ENCODE assay signal across 9 cellular contexts in the genomic region with DNA sequence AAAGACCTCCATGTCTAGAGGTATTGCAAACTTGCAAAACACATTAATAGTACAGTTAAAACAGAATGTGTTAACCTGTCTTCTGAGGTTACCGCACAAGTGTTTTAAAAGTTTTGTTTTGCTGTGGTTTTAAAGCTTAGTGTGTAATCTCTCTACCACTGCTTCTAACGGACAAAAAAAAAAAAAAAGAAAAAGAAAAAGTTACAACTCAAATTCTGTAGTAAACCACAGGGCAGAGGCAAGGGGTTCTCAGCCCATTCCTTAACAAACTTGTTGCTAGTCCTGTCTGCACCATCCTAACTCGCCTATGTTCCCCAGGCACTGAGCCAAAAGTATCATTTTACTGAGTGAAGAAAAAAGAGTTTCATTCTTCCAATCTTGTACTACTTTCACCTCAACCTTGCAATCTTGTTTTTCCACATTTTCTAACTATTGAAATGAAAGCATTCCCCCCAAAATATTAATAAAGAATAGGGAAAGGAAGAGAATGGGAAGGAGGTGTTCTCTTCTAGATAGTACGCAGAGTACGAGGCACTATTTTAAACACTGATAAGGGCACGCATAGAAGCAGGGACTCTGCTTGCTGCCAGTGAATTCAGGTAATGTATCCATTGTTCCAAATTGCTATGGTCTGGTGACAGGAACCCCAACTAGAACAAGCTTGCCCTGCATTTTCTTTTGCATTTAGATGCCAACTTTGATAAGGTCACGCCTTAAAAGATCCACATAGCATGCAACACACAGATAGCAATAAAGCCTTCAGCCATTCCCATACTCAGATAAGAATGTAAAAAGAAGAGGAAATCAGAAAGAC. TPM values are rescaled to one million over a fixed set of nuclear protein-coding genes. Genes with fewer than 3 reads are reported as not detected.
DNase-seq lines count a peak whose midpoint lies in the region; ATAC-seq, FAIRE-seq and TF ChIP-seq lines count a peak whose summit lies in the region.
"Had no signal": no experiment of that assay in that cellular context is flagged by ENCODE, and none has a peak within 500 bp of the region (broad histone marks: within the 10 kb centered on the region; RNA-seq: fewer than 3 reads in every experiment).

No MANE protein-coding gene starts in this region.

- H3K27me3 Mint-ChIP-seq in GM23338 (ENCODE audit: insufficient read depth, low read depth, poor library complexity) = no peaks in the 10 kb centered on the region

- 26 to 34% methylated on average over 7 of the region's 7 CpGs for WGBS in esophagus squamous epithelium, 2 donors
- WGBS in prostate gland = 23% methylated on average over 7 of the region's 7 CpGs

- no peaks in the 10 kb centered on the region for H4K20me1 ChIP-seq in GM23338 (replicated peaks; ENCODE audit: insufficient read depth)

- H3K9me2 ChIP-seq in GM23338 (ENCODE audit: insufficient read depth) = no peaks in the 10 kb centered on the region

- H3K4me1 ChIP-seq in GM23338 (ENCODE audit: insufficient read depth) (peaks cover 4% of the 10 kb centered on the region; the same call in 1 of the 2 replicates), esophagus squamous epithelium (peaks cover 0 to 55% (median 7%) of the 10 kb centered on the region in 3 donors), prostate gland (replicated peaks) (no peaks in the 10 kb centered on the region)

- no peaks in the 10 kb centered on the region for H3K36me3 Mint-ChIP-seq in GM23338 (ENCODE audit: low read depth)

- no peaks in the 10 kb centered on the region for H3K9me3 Mint-ChIP-seq in GM23338

- no peak for TF ChIP-seq CTCF in GM23338 (conservative IDR thresholded peaks at IDR 0.05; ENCODE audit: low read depth in 2 of 2)
- no peak for TF ChIP-seq CTCF in esophagus squamous epithelium (IDR thresholded peaks at IDR 0.05)
- no peak for TF ChIP-seq CTCF in prostate gland (IDR thresholded peaks at IDR 0.05)
- TF ChIP-seq CTCF in D721Med (IDR thresholded peaks at IDR 0.05; ENCODE audit: insufficient read depth, missing control alignments) = no peak

- no peak overlapping the region for H3K27ac ChIP-seq in GM23338 (ENCODE audit: low read depth)
- peak overlapping the region in 3 of 4 donors; percentile 7 to 24 (median 15) for H3K27ac ChIP-seq in esophagus squamous epithelium
- H3K27ac ChIP-seq in prostate gland = no peak overlapping the region

- H3K36me3 ChIP-seq in GM23338 (ENCODE audit: insufficient read depth) (no peaks in the 10 kb centered on the region), esophagus squamous epithelium (no peaks in the 10 kb centered on the region), prostate gland (no peaks in the 10 kb centered on the region)

- H3F3A ChIP-seq in GM23338 (replicated peaks; ENCODE audit: low read depth) = no peaks in the 10 kb centered on the region

- FAIRE-seq in D721Med (lab: Jason Lieb, UNC) = no peak

- peak; percentile 60 for ATAC-seq in GM23338

- no peaks in the 10 kb centered on the region for H3K9me3 ChIP-seq in esophagus squamous epithelium
- H3K9me3 ChIP-seq in prostate gland = no peaks in the 10 kb centered on the region

- H2AFZ ChIP-seq in GM23338 = no peak overlapping the region

- peaks cover 13% of the 10 kb centered on the region; the same call in 2 of the 3 replicates for H3K4me1 Mint-ChIP-seq in GM23338

- H3K4me3 ChIP-seq in GM23338 = no peak overlapping the region
- H3K4me3 ChIP-seq in esophagus squamous epithelium = peak overlapping the region in 1 of 4 donors; percentile 29
- no peak overlapping the region for H3K4me3 ChIP-seq in prostate gland

- TF ChIP-seq POLR2A in esophagus squamous epithelium (IDR thresholded peaks at IDR 0.05) (no peak), prostate gland (IDR thresholded peaks at IDR 0.05) (no peak)

- no peaks in the 10 kb centered on the region for H3K79me2 ChIP-seq in GM23338 (replicated peaks; ENCODE audit: insufficient read depth)

- no peaks in the 10 kb centered on the region for H3K27me3 ChIP-seq in GM23338 (ENCODE audit: insufficient read depth)
- no peaks in the 10 kb centered on the region for H3K27me3 ChIP-seq in esophagus squamous epithelium
- no peaks in the 10 kb centered on the region for H3K27me3 ChIP-seq in prostate gland (replicated peaks; ENCODE audit: insufficient read depth)

- H3K4me3 Mint-ChIP-seq in GM23338 = no peak overlapping the region

- H3K27ac Mint-ChIP-seq in GM23338 = no peak overlapping the region

- intact Hi-C loops in esophagus squamous epithelium (cut with DNase I) = no loop called here
- intact Hi-C loops in prostate gland (cut with DNase I) = no loop called here

- DNase-seq in GM23338 (ENCODE audit: low spot score) (no peak), RPMI7951 (ENCODE audit: low read depth) (peak; percentile 49), esophagus squamous epithelium (lab: John Stamatoyannopoulos, UW) (no peak), prostate gland (ENCODE audit: low spot score) (peak; percentile 60), SIG-M5 (lab: John Stamatoyannopoulos, UW) (no peak), D721Med (ENCODE audit: insufficient read length, low spot score) (no peak), NCI-H345 (lab: John Stamatoyannopoulos, UW) (no peak), retina (no peak)
- DNase-seq: T1000 had no signal

- H3K4me2 ChIP-seq in GM23338 = no peak overlapping the region

TF ChIP-seq in GM23338, 12 proteins besides CTCF, POLR2A, EP300 and RAD21 (continues in another document):
- TF ChIP-seq NANOG (IDR thresholded peaks at IDR 0.05; ENCODE audit: borderline replicate concordance) = no peak
- no peak for TF ChIP-seq ZNF114 (CRISPR knock-in tag; IDR thresholded peaks at IDR 0.05)
- TF ChIP-seq, protein P1, sequence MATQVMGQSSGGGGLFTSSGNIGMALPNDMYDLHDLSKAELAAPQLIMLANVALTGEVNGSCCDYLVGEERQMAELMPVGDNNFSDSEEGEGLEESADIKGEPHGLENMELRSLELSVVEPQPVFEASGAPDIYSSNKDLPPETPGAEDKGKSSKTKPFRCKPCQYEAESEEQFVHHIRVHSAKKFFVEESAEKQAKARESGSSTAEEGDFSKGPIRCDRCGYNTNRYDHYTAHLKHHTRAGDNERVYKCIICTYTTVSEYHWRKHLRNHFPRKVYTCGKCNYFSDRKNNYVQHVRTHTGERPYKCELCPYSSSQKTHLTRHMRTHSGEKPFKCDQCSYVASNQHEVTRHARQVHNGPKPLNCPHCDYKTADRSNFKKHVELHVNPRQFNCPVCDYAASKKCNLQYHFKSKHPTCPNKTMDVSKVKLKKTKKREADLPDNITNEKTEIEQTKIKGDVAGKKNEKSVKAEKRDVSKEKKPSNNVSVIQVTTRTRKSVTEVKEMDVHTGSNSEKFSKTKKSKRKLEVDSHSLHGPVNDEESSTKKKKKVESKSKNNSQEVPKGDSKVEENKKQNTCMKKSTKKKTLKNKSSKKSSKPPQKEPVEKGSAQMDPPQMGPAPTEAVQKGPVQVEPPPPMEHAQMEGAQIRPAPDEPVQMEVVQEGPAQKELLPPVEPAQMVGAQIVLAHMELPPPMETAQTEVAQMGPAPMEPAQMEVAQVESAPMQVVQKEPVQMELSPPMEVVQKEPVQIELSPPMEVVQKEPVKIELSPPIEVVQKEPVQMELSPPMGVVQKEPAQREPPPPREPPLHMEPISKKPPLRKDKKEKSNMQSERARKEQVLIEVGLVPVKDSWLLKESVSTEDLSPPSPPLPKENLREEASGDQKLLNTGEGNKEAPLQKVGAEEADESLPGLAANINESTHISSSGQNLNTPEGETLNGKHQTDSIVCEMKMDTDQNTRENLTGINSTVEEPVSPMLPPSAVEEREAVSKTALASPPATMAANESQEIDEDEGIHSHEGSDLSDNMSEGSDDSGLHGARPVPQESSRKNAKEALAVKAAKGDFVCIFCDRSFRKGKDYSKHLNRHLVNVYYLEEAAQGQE (IDR thresholded peaks at IDR 0.05; ENCODE audit: unreplicated experiment) = no peak
- TF ChIP-seq POLR2AphosphoS5 (IDR thresholded peaks at IDR 0.05; ENCODE audit: low read depth) = no peak
- no peak for TF ChIP-seq CREB1 (CRISPR knock-in tag; IDR thresholded peaks at IDR 0.05; ENCODE audit: low read depth)
- TF ChIP-seq, protein P2, sequence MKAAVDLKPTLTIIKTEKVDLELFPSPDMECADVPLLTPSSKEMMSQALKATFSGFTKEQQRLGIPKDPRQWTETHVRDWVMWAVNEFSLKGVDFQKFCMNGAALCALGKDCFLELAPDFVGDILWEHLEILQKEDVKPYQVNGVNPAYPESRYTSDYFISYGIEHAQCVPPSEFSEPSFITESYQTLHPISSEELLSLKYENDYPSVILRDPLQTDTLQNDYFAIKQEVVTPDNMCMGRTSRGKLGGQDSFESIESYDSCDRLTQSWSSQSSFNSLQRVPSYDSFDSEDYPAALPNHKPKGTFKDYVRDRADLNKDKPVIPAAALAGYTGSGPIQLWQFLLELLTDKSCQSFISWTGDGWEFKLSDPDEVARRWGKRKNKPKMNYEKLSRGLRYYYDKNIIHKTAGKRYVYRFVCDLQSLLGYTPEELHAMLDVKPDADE (IDR thresholded peaks at IDR 0.05) = no peak
- no peak for TF ChIP-seq JUNB (IDR thresholded peaks at IDR 0.05; ENCODE audit: unreplicated experiment)
- no peak for TF ChIP-seq STAT1 (IDR thresholded peaks at IDR 0.05; ENCODE audit: unreplicated experiment)
- TF ChIP-seq EZH2 (IDR thresholded peaks at IDR 0.05; ENCODE audit: low read depth, unreplicated experiment) = no peak

RNA-seq across cellular contexts. Expression of gene IKZF2, which starts 47.1 kb away (rescaled TPM):
- total RNA-seq in GM23338 (2014; rRNA removed; shearing (Covaris generic)) = 3.1 and 10.1 TPM in 2 replicates
- polyA plus RNA-seq in GM23338 (2016; fragmentation: Nextera tagmentation; extraction: Ambion mirVana) = 2.0 and 2.6 TPM in 2 replicates
- 3.8 and 4.1 TPM in 2 replicates for total RNA-seq in RPMI7951 (2014; rRNA removed; shearing (Covaris generic))
- total RNA-seq in esophagus squamous epithelium (10 to 100 TPM; 44.1 to 96.1 (median 78.6) TPM), prostate gland (10 to 100 TPM; 24.4 to 27.8 TPM)

Comparison
In these comparisons a context has a peak if more than half of its experiments do, and no peak if none do; other contexts are left out.
1. DNase-seq: peak in RPMI7951 (single experiment) and prostate gland (single experiment); none in GM23338 (single experiment), esophagus squamous epithelium (single experiment), SIG-M5 (single experiment), D721Med (single experiment), NCI-H345 (single experiment) and retina (single experiment).
2. H3K27ac ChIP-seq: peak in esophagus squamous epithelium (3 of 4); none in GM23338 (single experiment) and prostate gland (0 of 2).